ENCODE assay signal across 1 cellular context in genomic region chr4:159046683-159047082, GRCh38.
A peak's percentile ranks its signal among the peaks of the same experiment; 100 is the strongest.
TF ChIP-seq lines count a peak whose summit lies in the region.

No MANE protein-coding gene starts in this region.

TF ChIP-seq in K562, 482 proteins besides CTCF, POLR2A, EP300 and RAD21:
- TF ChIP-seq EHMT2 (IDR thresholded peaks at IDR 0.05) (0 out of 2 replicates have a peak, but pooled peaks have one; percentile 51), ADNP (tag; IDR thresholded peaks at IDR 0.05) (0 out of 2 replicates have a peak, but pooled peaks have one; percentile 62), CC2D1A (IDR thresholded peaks at IDR 0.05) (0 out of 2 replicates have a peak, but pooled peaks have one; percentile 23), MAFF (IDR thresholded peaks at IDR 0.05; ENCODE audit: low read length) (no peak), ZNF277 (CRISPR knock-in tag; IDR thresholded peaks at IDR 0.05; ENCODE audit: borderline replicate concordance) (no peak), CBFA2T3 (IDR thresholded peaks at IDR 0.05) (peak; percentile 44; the same call in 1 of the 2 replicates), NFIC (IDR thresholded peaks at IDR 0.05) (peak; percentile 89), CXXC5 (CRISPR knock-in tag; IDR thresholded peaks at IDR 0.05) (peak; percentile 46), NCOR1 (IDR thresholded peaks at IDR 0.05) (no peak), PKNOX1 (IDR thresholded peaks at IDR 0.05) (peak; percentile 95), ZNF431 (CRISPR knock-in tag; IDR thresholded peaks at IDR 0.05) (no peak), HDGF (IDR thresholded peaks at IDR 0.05) (peak; percentile 42; the same call in 1 of the 2 replicates), PHF20 (IDR thresholded peaks at IDR 0.05; ENCODE audit: partially characterized antibody) (peak; percentile 19), IRF9 (tag; IDR thresholded peaks at IDR 0.05) (no peak), DPF2 (IDR thresholded peaks at IDR 0.05) (peak; percentile 21; the same call in 1 of the 2 replicates), SMAD4 (CRISPR knock-in tag; conservative IDR thresholded peaks at IDR 0.05) (peak; percentile 58), MEIS2 (IDR thresholded peaks at IDR 0.05; ENCODE audit: partially characterized antibody) (peak; percentile 79), TFAP4 (CRISPR knock-in tag; IDR thresholded peaks at IDR 0.05; ENCODE audit: borderline replicate concordance) (peak; percentile 58; the same call in 1 of the 2 replicates), HMBOX1 (IDR thresholded peaks at IDR 0.05) (0 out of 2 replicates have a peak, but pooled peaks have one; percentile 28), RBM22 (IDR thresholded peaks at IDR 0.05; ENCODE audit: low read depth, low read length, poor library complexity, severe bottlenecking) (no peak), MEF2A (IDR thresholded peaks at IDR 0.05; ENCODE audit: control insufficient read depth, low read depth, low read length) (peak; percentile 42; the same call in 1 of the 2 replicates), TBP (optimal IDR thresholded peaks at IDR 0.05; ENCODE audit: low read depth, low read length) (no peak), NR2C1 (IDR thresholded peaks at IDR 0.05) (0 out of 2 replicates have a peak, but pooled peaks have one; percentile 17), NR2C1 (tag; IDR thresholded peaks at IDR 0.05) (no peak), SOX6 (IDR thresholded peaks at IDR 0.05) (no peak), JUND (IDR thresholded peaks at IDR 0.05; ENCODE audit: borderline replicate concordance, low read depth, low read length) (0 out of 2 replicates have a peak, but pooled peaks have one; percentile 6), JUND (tag; IDR thresholded peaks at IDR 0.05; ENCODE audit: borderline replicate concordance, low read depth, low read length) (no peak), BCOR (IDR thresholded peaks at IDR 0.05) (peak; percentile 45; the same call in 1 of the 2 replicates), RCOR1 (IDR thresholded peaks at IDR 0.05; ENCODE audit: borderline replicate concordance in 1 of 2, low read depth in 2 of 2, low read length in 2 of 2) (0 out of 4 replicates have a peak, but pooled peaks of 1 of the 2 experiments have one; percentile 3), L3MBTL2 (IDR thresholded peaks at IDR 0.05) (0 out of 2 replicates have a peak, but pooled peaks have one; percentile 54), HDAC2 (IDR thresholded peaks at IDR 0.05) (0 out of 2 replicates have a peak, but pooled peaks have one; percentile 20), KDM1A (IDR thresholded peaks at IDR 0.05) (peak; percentile 45 to 77; a peak in 3 of 4 replicates), MEF2D (tag; conservative IDR thresholded peaks at IDR 0.05; ENCODE audit: low read depth) (peak; percentile 82), ARID1B (IDR thresholded peaks at IDR 0.05) (peak; percentile 19; the same call in 1 of the 2 replicates), ZNF347 (CRISPR knock-in tag; IDR thresholded peaks at IDR 0.05; ENCODE audit: low read depth) (no peak)
- TF ChIP-seq, protein P1, sequence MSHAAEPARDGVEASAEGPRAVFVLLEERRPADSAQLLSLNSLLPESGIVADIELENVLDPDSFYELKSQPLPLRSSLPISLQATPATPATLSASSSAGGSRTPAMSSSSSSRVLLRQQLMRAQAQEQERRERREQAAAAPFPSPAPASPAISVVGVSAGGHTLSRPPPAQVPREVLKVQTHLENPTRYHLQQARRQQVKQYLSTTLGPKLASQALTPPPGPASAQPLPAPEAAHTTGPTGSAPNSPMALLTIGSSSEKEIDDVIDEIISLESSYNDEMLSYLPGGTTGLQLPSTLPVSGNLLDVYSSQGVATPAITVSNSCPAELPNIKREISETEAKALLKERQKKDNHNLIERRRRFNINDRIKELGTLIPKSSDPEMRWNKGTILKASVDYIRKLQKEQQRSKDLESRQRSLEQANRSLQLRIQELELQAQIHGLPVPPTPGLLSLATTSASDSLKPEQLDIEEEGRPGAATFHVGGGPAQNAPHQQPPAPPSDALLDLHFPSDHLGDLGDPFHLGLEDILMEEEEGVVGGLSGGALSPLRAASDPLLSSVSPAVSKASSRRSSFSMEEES (CRISPR knock-in tag; IDR thresholded peaks at IDR 0.05), result no peak
- TF ChIP-seq, protein P2, sequence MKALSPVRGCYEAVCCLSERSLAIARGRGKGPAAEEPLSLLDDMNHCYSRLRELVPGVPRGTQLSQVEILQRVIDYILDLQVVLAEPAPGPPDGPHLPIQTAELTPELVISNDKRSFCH (CRISPR knock-in tag; IDR thresholded peaks at IDR 0.05), result no peak
- TF ChIP-seq, protein P2 (tag; IDR thresholded peaks at IDR 0.05), result 0 out of 2 replicates have a peak, but pooled peaks have one; percentile 54
- TF ChIP-seq, protein P3, sequence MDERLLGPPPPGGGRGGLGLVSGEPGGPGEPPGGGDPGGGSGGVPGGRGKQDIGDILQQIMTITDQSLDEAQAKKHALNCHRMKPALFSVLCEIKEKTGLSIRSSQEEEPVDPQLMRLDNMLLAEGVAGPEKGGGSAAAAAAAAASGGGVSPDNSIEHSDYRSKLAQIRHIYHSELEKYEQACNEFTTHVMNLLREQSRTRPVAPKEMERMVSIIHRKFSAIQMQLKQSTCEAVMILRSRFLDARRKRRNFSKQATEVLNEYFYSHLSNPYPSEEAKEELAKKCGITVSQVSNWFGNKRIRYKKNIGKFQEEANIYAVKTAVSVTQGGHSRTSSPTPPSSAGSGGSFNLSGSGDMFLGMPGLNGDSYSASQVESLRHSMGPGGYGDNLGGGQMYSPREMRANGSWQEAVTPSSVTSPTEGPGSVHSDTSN (CRISPR knock-in tag; IDR thresholded peaks at IDR 0.05; ENCODE audit: low read depth), result no peak
- TF ChIP-seq, protein P3 (tag; conservative IDR thresholded peaks at IDR 0.05; ENCODE audit: low read depth), result peak; percentile 78
